In the genomic region with DNA sequence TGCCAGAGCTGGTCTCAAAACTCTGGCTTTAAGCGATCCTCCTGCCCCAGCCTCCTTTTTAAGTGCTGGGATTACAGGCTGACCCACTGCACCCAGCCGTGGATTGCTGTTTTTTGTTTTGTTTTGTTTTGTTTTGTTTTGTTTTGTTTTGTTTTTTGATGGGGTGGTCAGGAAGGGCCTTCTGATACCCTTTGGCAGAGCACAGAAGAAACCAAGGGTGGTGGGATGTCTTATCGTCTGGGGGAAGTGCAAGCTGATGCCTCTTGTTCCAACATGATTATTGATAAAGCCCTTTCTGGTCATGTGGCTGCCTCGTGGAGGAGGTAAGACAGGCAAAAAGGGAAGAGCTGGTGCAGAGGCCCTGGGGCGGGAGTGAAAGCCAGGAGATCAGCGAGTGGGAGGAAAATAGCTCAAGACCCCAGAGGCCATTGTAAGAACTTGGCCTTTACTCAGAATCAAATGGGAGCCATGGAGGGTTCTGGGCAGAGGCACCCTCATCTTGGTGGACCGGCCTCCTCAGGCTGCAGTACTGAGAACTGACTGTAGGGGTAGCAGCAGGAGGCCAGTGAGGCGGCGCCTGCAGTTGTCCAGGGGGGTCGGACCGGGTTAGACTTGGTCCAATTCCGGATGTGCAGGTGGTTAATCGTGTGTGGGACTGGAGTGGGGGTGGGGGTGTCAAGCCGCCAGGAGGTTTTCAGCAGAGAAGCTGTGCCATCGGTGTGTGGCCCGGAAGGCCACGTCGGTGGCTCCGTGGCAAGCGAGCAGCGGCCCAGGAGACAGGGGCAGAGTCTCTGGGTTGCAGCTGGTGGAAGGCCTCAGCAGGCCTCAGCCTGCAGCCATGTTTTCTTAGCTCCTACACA, we compare ENCODE assay signal across 1 cellular context.
TF ChIP-seq lines count a peak whose summit lies in the region.

No MANE protein-coding gene starts in this region.

TF ChIP-seq in K562, 482 proteins besides CTCF, POLR2A, EP300 and RAD21 (continued from another document and continues in another):
- TF ChIP-seq, protein P1, sequence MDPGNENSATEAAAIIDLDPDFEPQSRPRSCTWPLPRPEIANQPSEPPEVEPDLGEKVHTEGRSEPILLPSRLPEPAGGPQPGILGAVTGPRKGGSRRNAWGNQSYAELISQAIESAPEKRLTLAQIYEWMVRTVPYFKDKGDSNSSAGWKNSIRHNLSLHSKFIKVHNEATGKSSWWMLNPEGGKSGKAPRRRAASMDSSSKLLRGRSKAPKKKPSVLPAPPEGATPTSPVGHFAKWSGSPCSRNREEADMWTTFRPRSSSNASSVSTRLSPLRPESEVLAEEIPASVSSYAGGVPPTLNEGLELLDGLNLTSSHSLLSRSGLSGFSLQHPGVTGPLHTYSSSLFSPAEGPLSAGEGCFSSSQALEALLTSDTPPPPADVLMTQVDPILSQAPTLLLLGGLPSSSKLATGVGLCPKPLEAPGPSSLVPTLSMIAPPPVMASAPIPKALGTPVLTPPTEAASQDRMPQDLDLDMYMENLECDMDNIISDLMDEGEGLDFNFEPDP (CRISPR knock-in tag; IDR thresholded peaks at IDR 0.05), result peak; percentile 23; the same call in 1 of the 2 replicates
- TF ChIP-seq, protein P2, sequence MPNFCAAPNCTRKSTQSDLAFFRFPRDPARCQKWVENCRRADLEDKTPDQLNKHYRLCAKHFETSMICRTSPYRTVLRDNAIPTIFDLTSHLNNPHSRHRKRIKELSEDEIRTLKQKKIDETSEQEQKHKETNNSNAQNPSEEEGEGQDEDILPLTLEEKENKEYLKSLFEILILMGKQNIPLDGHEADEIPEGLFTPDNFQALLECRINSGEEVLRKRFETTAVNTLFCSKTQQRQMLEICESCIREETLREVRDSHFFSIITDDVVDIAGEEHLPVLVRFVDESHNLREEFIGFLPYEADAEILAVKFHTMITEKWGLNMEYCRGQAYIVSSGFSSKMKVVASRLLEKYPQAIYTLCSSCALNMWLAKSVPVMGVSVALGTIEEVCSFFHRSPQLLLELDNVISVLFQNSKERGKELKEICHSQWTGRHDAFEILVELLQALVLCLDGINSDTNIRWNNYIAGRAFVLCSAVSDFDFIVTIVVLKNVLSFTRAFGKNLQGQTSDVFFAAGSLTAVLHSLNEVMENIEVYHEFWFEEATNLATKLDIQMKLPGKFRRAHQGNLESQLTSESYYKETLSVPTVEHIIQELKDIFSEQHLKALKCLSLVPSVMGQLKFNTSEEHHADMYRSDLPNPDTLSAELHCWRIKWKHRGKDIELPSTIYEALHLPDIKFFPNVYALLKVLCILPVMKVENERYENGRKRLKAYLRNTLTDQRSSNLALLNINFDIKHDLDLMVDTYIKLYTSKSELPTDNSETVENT (CRISPR knock-in tag; IDR thresholded peaks at IDR 0.05), result no peak
- TF ChIP-seq RBFOX2 (IDR thresholded peaks at IDR 0.05; ENCODE audit: low read depth, low read length) (peak; percentile 49; the same call in 1 of the 2 replicates), MAFK (IDR thresholded peaks at IDR 0.05; ENCODE audit: low read length) (peak; percentile 11; the same call in 1 of the 2 replicates), ARID1B (IDR thresholded peaks at IDR 0.05) (no peak; the same call in 1 of the 2 replicates), ZNF197 (CRISPR knock-in tag; IDR thresholded peaks at IDR 0.05; ENCODE audit: low read depth) (0 out of 2 replicates have a peak, but pooled peaks have one; percentile 74), TOE1 (IDR thresholded peaks at IDR 0.05; ENCODE audit: borderline replicate concordance) (peak; percentile 61; the same call in 1 of the 2 replicates), TOE1 (CRISPR knock-in tag; IDR thresholded peaks at IDR 0.05; ENCODE audit: borderline replicate concordance, low read depth) (no peak), MYC (IDR thresholded peaks at IDR 0.05; ENCODE audit: low read depth, low read length) (peak; percentile 63; the same call in 1 of the 2 replicates), MYC (CRISPR knock-in tag; IDR thresholded peaks at IDR 0.05; ENCODE audit: borderline replicate concordance, low read depth) (peak; percentile 71; the same call in 1 of the 2 replicates), ZNF644 (tag; IDR thresholded peaks at IDR 0.05; ENCODE audit: low read depth) (0 out of 2 replicates have a peak, but pooled peaks have one; percentile 63), ZFP36 (IDR thresholded peaks at IDR 0.05; ENCODE audit: low read depth, low read length, partially characterized antibody) (peak; percentile 98), POLR2G (IDR thresholded peaks at IDR 0.05; ENCODE audit: low read depth, low read length) (peak; percentile 37), ELF1 (tag; IDR thresholded peaks at IDR 0.05) (peak; percentile 47), HLTF (IDR thresholded peaks at IDR 0.05) (peak; percentile 40; the same call in 1 of the 2 replicates), LCOR (CRISPR knock-in tag; IDR thresholded peaks at IDR 0.05) (no peak), CXXC5 (CRISPR knock-in tag; IDR thresholded peaks at IDR 0.05) (peak; percentile 69), TBL1XR1 (IDR thresholded peaks at IDR 0.05; ENCODE audit: low read length in 2 of 2) (0 out of 4 replicates have a peak, but pooled peaks of 1 of the 2 experiments have one; percentile 13), SMARCA5 (IDR thresholded peaks at IDR 0.05) (peak; percentile 94), PHF20 (IDR thresholded peaks at IDR 0.05; ENCODE audit: partially characterized antibody) (peak; percentile 46), ZNF717 (CRISPR knock-in tag; IDR thresholded peaks at IDR 0.05) (no peak), ADNP (tag; IDR thresholded peaks at IDR 0.05) (peak; percentile 90), ZFX (CRISPR knock-in tag; IDR thresholded peaks at IDR 0.05) (peak; percentile 83), E2F3 (CRISPR knock-in tag; IDR thresholded peaks at IDR 0.05) (peak; percentile 51; the same call in 1 of the 2 replicates), ZNF695 (CRISPR knock-in tag; IDR thresholded peaks at IDR 0.05) (0 out of 2 replicates have a peak, but pooled peaks have one; percentile 19), RNF2 (IDR thresholded peaks at IDR 0.05) (no peak), XRCC5 (IDR thresholded peaks at IDR 0.05; ENCODE audit: low read depth, low read length) (peak; percentile 67; the same call in 1 of the 2 replicates), PTBP1 (IDR thresholded peaks at IDR 0.05; ENCODE audit: low read depth, low read length) (peak; percentile 98), EP400 (IDR thresholded peaks at IDR 0.05) (peak; percentile 47), NUFIP1 (IDR thresholded peaks at IDR 0.05; ENCODE audit: partially characterized antibody) (no peak), CBX3 (IDR thresholded peaks at IDR 0.05; ENCODE audit: borderline replicate concordance in 1 of 2, low read length in 2 of 2) (peak in 1 of 2 experiments; percentile 29; a peak in 1 of 3 replicates), GTF2E2 (tag; IDR thresholded peaks at IDR 0.05) (no peak), ZNF668 (CRISPR knock-in tag; IDR thresholded peaks at IDR 0.05) (peak; percentile 79), FOXM1 (IDR thresholded peaks at IDR 0.05; ENCODE audit: low read depth) (0 out of 2 replicates have a peak, but pooled peaks have one; percentile 24), FOXM1 (CRISPR knock-in tag; IDR thresholded peaks at IDR 0.05; ENCODE audit: low read depth) (no peak)
- TF ChIP-seq, protein P3, sequence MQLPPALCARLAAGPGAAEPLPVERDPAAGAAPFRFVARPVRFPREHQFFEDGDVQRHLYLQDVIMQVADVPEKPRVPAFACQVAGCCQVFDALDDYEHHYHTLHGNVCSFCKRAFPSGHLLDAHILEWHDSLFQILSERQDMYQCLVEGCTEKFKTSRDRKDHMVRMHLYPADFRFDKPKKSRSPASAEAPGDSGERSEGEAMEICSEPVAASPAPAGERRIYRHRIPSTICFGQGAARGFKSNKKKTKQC (CRISPR knock-in tag; IDR thresholded peaks at IDR 0.05), result no peak
- TF ChIP-seq, protein P4, sequence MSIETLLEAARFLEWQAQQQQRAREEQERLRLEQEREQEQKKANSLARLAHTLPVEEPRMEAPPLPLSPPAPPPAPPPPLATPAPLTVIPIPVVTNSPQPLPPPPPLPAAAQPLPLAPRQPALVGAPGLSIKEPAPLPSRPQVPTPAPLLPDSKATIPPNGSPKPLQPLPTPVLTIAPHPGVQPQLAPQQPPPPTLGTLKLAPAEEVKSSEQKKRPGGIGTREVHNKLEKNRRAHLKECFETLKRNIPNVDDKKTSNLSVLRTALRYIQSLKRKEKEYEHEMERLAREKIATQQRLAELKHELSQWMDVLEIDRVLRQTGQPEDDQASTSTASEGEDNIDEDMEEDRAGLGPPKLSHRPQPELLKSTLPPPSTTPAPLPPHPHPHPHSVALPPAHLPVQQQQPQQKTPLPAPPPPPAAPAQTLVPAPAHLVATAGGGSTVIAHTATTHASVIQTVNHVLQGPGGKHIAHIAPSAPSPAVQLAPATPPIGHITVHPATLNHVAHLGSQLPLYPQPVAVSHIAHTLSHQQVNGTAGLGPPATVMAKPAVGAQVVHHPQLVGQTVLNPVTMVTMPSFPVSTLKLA (conservative IDR thresholded peaks at IDR 0.05), result peak in 1 of 2 experiments; percentile 50; a peak in 3 of 4 replicates
- TF ChIP-seq, protein P5, sequence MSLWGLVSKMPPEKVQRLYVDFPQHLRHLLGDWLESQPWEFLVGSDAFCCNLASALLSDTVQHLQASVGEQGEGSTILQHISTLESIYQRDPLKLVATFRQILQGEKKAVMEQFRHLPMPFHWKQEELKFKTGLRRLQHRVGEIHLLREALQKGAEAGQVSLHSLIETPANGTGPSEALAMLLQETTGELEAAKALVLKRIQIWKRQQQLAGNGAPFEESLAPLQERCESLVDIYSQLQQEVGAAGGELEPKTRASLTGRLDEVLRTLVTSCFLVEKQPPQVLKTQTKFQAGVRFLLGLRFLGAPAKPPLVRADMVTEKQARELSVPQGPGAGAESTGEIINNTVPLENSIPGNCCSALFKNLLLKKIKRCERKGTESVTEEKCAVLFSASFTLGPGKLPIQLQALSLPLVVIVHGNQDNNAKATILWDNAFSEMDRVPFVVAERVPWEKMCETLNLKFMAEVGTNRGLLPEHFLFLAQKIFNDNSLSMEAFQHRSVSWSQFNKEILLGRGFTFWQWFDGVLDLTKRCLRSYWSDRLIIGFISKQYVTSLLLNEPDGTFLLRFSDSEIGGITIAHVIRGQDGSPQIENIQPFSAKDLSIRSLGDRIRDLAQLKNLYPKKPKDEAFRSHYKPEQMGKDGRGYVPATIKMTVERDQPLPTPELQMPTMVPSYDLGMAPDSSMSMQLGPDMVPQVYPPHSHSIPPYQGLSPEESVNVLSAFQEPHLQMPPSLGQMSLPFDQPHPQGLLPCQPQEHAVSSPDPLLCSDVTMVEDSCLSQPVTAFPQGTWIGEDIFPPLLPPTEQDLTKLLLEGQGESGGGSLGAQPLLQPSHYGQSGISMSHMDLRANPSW (CRISPR knock-in tag; IDR thresholded peaks at IDR 0.05), result no peak
- TF ChIP-seq, protein P6, sequence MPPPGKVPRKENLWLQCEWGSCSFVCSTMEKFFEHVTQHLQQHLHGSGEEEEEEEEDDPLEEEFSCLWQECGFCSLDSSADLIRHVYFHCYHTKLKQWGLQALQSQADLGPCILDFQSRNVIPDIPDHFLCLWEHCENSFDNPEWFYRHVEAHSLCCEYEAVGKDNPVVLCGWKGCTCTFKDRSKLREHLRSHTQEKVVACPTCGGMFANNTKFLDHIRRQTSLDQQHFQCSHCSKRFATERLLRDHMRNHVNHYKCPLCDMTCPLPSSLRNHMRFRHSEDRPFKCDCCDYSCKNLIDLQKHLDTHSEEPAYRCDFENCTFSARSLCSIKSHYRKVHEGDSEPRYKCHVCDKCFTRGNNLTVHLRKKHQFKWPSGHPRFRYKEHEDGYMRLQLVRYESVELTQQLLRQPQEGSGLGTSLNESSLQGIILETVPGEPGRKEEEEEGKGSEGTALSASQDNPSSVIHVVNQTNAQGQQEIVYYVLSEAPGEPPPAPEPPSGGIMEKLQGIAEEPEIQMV (tag; conservative IDR thresholded peaks at IDR 0.05; ENCODE audit: low read depth), result 0 out of 2 replicates have a peak, but pooled peaks have one; percentile 16
- TF ChIP-seq, protein P7, sequence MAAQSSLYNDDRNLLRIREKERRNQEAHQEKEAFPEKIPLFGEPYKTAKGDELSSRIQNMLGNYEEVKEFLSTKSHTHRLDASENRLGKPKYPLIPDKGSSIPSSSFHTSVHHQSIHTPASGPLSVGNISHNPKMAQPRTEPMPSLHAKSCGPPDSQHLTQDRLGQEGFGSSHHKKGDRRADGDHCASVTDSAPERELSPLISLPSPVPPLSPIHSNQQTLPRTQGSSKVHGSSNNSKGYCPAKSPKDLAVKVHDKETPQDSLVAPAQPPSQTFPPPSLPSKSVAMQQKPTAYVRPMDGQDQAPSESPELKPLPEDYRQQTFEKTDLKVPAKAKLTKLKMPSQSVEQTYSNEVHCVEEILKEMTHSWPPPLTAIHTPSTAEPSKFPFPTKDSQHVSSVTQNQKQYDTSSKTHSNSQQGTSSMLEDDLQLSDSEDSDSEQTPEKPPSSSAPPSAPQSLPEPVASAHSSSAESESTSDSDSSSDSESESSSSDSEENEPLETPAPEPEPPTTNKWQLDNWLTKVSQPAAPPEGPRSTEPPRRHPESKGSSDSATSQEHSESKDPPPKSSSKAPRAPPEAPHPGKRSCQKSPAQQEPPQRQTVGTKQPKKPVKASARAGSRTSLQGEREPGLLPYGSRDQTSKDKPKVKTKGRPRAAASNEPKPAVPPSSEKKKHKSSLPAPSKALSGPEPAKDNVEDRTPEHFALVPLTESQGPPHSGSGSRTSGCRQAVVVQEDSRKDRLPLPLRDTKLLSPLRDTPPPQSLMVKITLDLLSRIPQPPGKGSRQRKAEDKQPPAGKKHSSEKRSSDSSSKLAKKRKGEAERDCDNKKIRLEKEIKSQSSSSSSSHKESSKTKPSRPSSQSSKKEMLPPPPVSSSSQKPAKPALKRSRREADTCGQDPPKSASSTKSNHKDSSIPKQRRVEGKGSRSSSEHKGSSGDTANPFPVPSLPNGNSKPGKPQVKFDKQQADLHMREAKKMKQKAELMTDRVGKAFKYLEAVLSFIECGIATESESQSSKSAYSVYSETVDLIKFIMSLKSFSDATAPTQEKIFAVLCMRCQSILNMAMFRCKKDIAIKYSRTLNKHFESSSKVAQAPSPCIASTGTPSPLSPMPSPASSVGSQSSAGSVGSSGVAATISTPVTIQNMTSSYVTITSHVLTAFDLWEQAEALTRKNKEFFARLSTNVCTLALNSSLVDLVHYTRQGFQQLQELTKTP (IDR thresholded peaks at IDR 0.05; ENCODE audit: low read depth in 1 of 2, partially characterized antibody in 2 of 2), result peak in 1 of 2 experiments; percentile 51
- TF ChIP-seq, protein P8, sequence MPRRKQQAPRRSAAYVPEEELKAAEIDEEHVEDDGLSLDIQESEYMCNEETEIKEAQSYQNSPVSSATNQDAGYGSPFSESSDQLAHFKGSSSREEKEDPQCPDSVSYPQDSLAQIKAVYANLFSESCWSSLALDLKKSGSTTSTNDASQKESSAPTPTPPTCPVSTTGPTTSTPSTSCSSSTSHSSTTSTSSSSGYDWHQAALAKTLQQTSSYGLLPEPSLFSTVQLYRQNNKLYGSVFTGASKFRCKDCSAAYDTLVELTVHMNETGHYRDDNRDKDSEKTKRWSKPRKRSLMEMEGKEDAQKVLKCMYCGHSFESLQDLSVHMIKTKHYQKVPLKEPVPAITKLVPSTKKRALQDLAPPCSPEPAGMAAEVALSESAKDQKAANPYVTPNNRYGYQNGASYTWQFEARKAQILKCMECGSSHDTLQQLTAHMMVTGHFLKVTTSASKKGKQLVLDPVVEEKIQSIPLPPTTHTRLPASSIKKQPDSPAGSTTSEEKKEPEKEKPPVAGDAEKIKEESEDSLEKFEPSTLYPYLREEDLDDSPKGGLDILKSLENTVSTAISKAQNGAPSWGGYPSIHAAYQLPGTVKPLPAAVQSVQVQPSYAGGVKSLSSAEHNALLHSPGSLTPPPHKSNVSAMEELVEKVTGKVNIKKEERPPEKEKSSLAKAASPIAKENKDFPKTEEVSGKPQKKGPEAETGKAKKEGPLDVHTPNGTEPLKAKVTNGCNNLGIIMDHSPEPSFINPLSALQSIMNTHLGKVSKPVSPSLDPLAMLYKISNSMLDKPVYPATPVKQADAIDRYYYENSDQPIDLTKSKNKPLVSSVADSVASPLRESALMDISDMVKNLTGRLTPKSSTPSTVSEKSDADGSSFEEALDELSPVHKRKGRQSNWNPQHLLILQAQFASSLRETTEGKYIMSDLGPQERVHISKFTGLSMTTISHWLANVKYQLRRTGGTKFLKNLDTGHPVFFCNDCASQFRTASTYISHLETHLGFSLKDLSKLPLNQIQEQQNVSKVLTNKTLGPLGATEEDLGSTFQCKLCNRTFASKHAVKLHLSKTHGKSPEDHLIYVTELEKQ (CRISPR knock-in tag; IDR thresholded peaks at IDR 0.05), result peak; percentile 47
